In the genomic region with DNA sequence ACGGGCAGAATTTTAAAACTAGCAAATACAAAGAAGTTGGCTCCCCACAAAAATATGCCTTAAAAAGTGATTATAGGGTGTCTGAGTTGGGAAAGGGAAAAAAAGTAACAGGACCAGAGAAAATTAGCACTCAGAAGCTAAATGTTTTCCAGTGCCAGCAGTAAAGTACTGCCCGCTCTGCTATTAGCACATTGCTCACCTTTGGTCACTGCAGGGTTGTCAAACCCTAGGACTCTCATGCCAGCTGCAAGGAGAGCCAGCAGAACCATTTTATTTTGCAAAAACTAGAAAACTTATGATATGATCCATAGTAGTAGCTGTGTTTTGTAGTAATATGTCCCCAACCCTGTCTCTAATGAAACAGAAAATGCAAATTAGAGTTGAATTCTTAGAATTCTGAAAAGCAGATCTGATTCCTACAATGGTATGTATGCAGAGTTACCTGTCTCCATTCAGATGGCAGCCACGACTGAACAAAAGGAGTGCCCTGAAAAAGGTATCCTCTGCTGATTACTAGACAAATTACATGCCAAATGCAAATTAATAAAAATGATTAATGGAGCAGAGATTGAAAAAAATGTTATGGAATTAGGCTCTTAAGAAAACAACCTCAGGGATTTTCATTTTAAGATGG, we compare ENCODE assay signal across 8 cellular contexts.
"Had no signal": no experiment of that assay in that cellular context is flagged by ENCODE, and none has a peak within 500 bp of the region (broad histone marks: within the 10 kb centered on the region; RNA-seq: fewer than 3 reads in every experiment).

No MANE protein-coding gene starts in this region.

- H3K4me2 ChIP-seq: KMS-11 had no signal

- DNase-seq: GOT3, H9, HCEC 1CT, KBM-7 had no signal

- H3K9ac ChIP-seq: KMS-11 had no signal

- H3K4me3 Mint-ChIP-seq: H9, IgD-negative memory B cell had no signal

- H3K27me3 Mint-ChIP-seq: IgD-negative memory B cell had no signal

- H3K27ac ChIP-seq: KMS-11 had no signal

- FAIRE-seq: H54, HTR-8/SVneo had no signal
